In genomic region chr3:76570436-76571057, GRCh38 we compare ENCODE assay signal across 9 cellular contexts.
DNase-seq lines count a peak whose midpoint lies in the region; ATAC-seq and TF ChIP-seq lines count a peak whose summit lies in the region.
"Had no signal": no experiment of that assay in that cellular context is flagged by ENCODE, and none has a peak within 500 bp of the region (broad histone marks: within the 10 kb centered on the region; RNA-seq: fewer than 3 reads in every experiment).

No MANE protein-coding gene starts in this region.

- H3K4me3 ChIP-seq in Panc1 (ENCODE audit: low read depth in 2 of 2, low read length in 2 of 2) (no peak overlapping the region), fibroblast of the aortic adventitia (ENCODE audit: low read depth, low read length) (no peak overlapping the region), tibial artery (no peak overlapping the region)

- H3K4me1 ChIP-seq in Panc1 (ENCODE audit: control insufficient read depth, insufficient read depth, low read length) (no peaks in the 10 kb centered on the region), tibial artery (no peaks in the 10 kb centered on the region)

- H3K27me3 Mint-ChIP-seq in activated CD8-positive, alpha-beta T cell treated with anti-CD3 and anti-CD28 coated beads for 36 hours = no peaks in the 10 kb centered on the region
- H3K27me3 Mint-ChIP-seq in activated CD8-positive, alpha-beta T cell treated with anti-CD3 and anti-CD28 coated beads, Interleukin-2, amount 10 ng/mL, durations not matched to agents 7 days and 5 days (ENCODE audit: low read depth) = no peaks in the 10 kb centered on the region
- H3K27me3 Mint-ChIP-seq: dendritic cell treated with granulocyte-macrophage colony-stimulating factor and Interleukin-4, amounts not matched to agents 40 ng/mL and 50 ng/mL, for 4 days had no signal

- ATAC-seq in activated CD8-positive, alpha-beta T cell treated with anti-CD3 and anti-CD28 coated beads for 36 hours = no peak
- ATAC-seq in activated CD8-positive, alpha-beta T cell treated with anti-CD3 and anti-CD28 coated beads, Interleukin-2, amount 10 ng/mL, durations not matched to agents 7 days and 5 days = no peak
- no peak for ATAC-seq in Panc1

- peaks cover 6% of the 10 kb centered on the region for H3K9me3 Mint-ChIP-seq in activated CD8-positive, alpha-beta T cell treated with anti-CD3 and anti-CD28 coated beads for 36 hours
- peaks cover 1% of the 10 kb centered on the region for H3K9me3 Mint-ChIP-seq in activated CD8-positive, alpha-beta T cell treated with anti-CD3 and anti-CD28 coated beads, Interleukin-2, amount 10 ng/mL, durations not matched to agents 7 days and 5 days (ENCODE audit: insufficient read depth)
- H3K9me3 Mint-ChIP-seq: dendritic cell treated with granulocyte-macrophage colony-stimulating factor and Interleukin-4, amounts not matched to agents 40 ng/mL and 50 ng/mL, for 4 days had no signal

- H3K27ac Mint-ChIP-seq in activated CD8-positive, alpha-beta T cell treated with anti-CD3 and anti-CD28 coated beads for 36 hours = no peak overlapping the region
- H3K27ac Mint-ChIP-seq in activated CD8-positive, alpha-beta T cell treated with anti-CD3 and anti-CD28 coated beads, Interleukin-2, amount 10 ng/mL, durations not matched to agents 7 days and 5 days = no peak overlapping the region
- H3K27ac Mint-ChIP-seq: dendritic cell treated with granulocyte-macrophage colony-stimulating factor and Interleukin-4, amounts not matched to agents 40 ng/mL and 50 ng/mL, for 4 days had no signal

- in situ Hi-C loops in Panc1 (cut with HindIII; ENCODE audit: low pct_unique_long_range_greater_than_20kb, low sequenced_read_pairs) = no loop called here

- intact Hi-C loops in activated CD8-positive, alpha-beta T cell treated with anti-CD3 and anti-CD28 coated beads for 36 hours (cut with micrococcal nuclease) = no loop called here
- intact Hi-C loops in Panc1 (cut with micrococcal nuclease; ENCODE audit: unreplicated experiment) = no loop called here
- intact Hi-C loops in tibial artery (cut with DNase I; ENCODE audit: low total_unique reads) = no loop called here

- H3K4me1 Mint-ChIP-seq in activated CD8-positive, alpha-beta T cell treated with anti-CD3 and anti-CD28 coated beads for 36 hours (ENCODE audit: low read depth) = no peaks in the 10 kb centered on the region
- H3K4me1 Mint-ChIP-seq in activated CD8-positive, alpha-beta T cell treated with anti-CD3 and anti-CD28 coated beads, Interleukin-2, amount 10 ng/mL, durations not matched to agents 7 days and 5 days (ENCODE audit: low read depth) = no peaks in the 10 kb centered on the region

- H3K36me3 ChIP-seq in Panc1 (ENCODE audit: control insufficient read depth, insufficient read depth, low read length) (no peaks in the 10 kb centered on the region), tibial artery (no peaks in the 10 kb centered on the region)

- no peak overlapping the region for H3K4me3 Mint-ChIP-seq in activated CD8-positive, alpha-beta T cell treated with anti-CD3 and anti-CD28 coated beads for 36 hours
- H3K4me3 Mint-ChIP-seq in activated CD8-positive, alpha-beta T cell treated with anti-CD3 and anti-CD28 coated beads, Interleukin-2, amount 10 ng/mL, durations not matched to agents 7 days and 5 days = no peak overlapping the region
- H3K4me3 Mint-ChIP-seq: dendritic cell treated with granulocyte-macrophage colony-stimulating factor and Interleukin-4, amounts not matched to agents 40 ng/mL and 50 ng/mL, for 4 days had no signal

- CTCF ChIA-PET in activated CD8-positive, alpha-beta T cell treated with anti-CD3 and anti-CD28 coated beads for 36 hours (lab: Charles Lee) = interaction anchor here (1.0 to 1.3 kb wide), 2 partner anchors 10 to 37 kb away, joined by 3 to 4 read pairs; no protein-coding TSS in a partner anchor
- CTCF ChIA-PET in activated CD8-positive, alpha-beta T cell treated with anti-CD3 and anti-CD28 coated beads, Interleukin-2, amount 10 ng/mL, durations not matched to agents 7 days and 5 days (lab: Charles Lee) = interaction anchor here (0.8 to 1.2 kb wide), 2 partner anchors 10 to 23 kb away, joined by 3 to 4 read pairs; no protein-coding TSS in a partner anchor
- CTCF ChIA-PET in Panc1 (lab: Charles Lee) = no interaction called here

- H3K27me3 ChIP-seq in Panc1 (ENCODE audit: control insufficient read depth, insufficient read depth, low read length) = no peaks in the 10 kb centered on the region
- H3K27me3 ChIP-seq in tibial artery = no peaks in the 10 kb centered on the region

- peak; percentile 50 for TF ChIP-seq CTCF in activated CD8-positive, alpha-beta T cell treated with anti-CD3 and anti-CD28 coated beads for 36 hours (IDR thresholded peaks at IDR 0.05)
- TF ChIP-seq CTCF in Panc1 (IDR thresholded peaks at IDR 0.05) = peak; percentile 58; the same call in 1 of the 2 replicates
- TF ChIP-seq CTCF in fibroblast of the aortic adventitia (IDR thresholded peaks at IDR 0.05; ENCODE audit: insufficient read depth, low read length) = peak; percentile 23
- peak; percentile 48 to 53 for TF ChIP-seq CTCF in tibial artery (IDR thresholded peaks at IDR 0.05)

- POLR2A ChIA-PET in activated CD8-positive, alpha-beta T cell treated with anti-CD3 and anti-CD28 coated beads for 36 hours (lab: Charles Lee) = no interaction called here
- POLR2A ChIA-PET in activated CD8-positive, alpha-beta T cell treated with anti-CD3 and anti-CD28 coated beads, Interleukin-2, amount 10 ng/mL, durations not matched to agents 7 days and 5 days (lab: Charles Lee) = no interaction called here
- POLR2A ChIA-PET in Panc1 (lab: Charles Lee) = no interaction called here

- no peaks in the 10 kb centered on the region for H3K36me3 Mint-ChIP-seq in activated CD8-positive, alpha-beta T cell treated with anti-CD3 and anti-CD28 coated beads for 36 hours (ENCODE audit: low read depth)
- no peaks in the 10 kb centered on the region for H3K36me3 Mint-ChIP-seq in activated CD8-positive, alpha-beta T cell treated with anti-CD3 and anti-CD28 coated beads, Interleukin-2, amount 10 ng/mL, durations not matched to agents 7 days and 5 days (ENCODE audit: low read depth)

- no TSS peak for BruUV-seq in Panc1 (replicated peaks; lab: Mats Ljungman, UMichigan)

- H3K27ac ChIP-seq in Panc1 (ENCODE audit: low read length) (no peak overlapping the region), tibial artery (no peak overlapping the region)

- H3K9me3 ChIP-seq in Panc1 (ENCODE audit: control insufficient read depth, insufficient read depth, low read depth, low read length) (no peaks in the 10 kb centered on the region), tibial artery (no peaks in the 10 kb centered on the region)

- DNase-seq in activated CD8-positive, alpha-beta T cell treated with anti-CD3 and anti-CD28 coated beads for 36 hours = no peak
- DNase-seq in activated CD8-positive, alpha-beta T cell treated with anti-CD3 and anti-CD28 coated beads, Interleukin-2, amount 10 ng/mL, durations not matched to agents 7 days and 5 days = no peak
- no peak for DNase-seq in Panc1 (ENCODE audit: low read depth, low spot score)
- no peak for DNase-seq in fibroblast of the aortic adventitia (ENCODE audit: low read depth)
- no peak for DNase-seq in tibial artery
- no peak for DNase-seq in NCI-H774 (lab: John Stamatoyannopoulos, UW)
- no peak for DNase-seq in stimulated activated naive CD4-positive, alpha-beta T cell (lab: John Stamatoyannopoulos, UW)
- no peak for DNase-seq in cortex of kidney (lab: John Stamatoyannopoulos, UW)
